9 cellular contexts compared by ENCODE assay signal in the genomic region with DNA sequence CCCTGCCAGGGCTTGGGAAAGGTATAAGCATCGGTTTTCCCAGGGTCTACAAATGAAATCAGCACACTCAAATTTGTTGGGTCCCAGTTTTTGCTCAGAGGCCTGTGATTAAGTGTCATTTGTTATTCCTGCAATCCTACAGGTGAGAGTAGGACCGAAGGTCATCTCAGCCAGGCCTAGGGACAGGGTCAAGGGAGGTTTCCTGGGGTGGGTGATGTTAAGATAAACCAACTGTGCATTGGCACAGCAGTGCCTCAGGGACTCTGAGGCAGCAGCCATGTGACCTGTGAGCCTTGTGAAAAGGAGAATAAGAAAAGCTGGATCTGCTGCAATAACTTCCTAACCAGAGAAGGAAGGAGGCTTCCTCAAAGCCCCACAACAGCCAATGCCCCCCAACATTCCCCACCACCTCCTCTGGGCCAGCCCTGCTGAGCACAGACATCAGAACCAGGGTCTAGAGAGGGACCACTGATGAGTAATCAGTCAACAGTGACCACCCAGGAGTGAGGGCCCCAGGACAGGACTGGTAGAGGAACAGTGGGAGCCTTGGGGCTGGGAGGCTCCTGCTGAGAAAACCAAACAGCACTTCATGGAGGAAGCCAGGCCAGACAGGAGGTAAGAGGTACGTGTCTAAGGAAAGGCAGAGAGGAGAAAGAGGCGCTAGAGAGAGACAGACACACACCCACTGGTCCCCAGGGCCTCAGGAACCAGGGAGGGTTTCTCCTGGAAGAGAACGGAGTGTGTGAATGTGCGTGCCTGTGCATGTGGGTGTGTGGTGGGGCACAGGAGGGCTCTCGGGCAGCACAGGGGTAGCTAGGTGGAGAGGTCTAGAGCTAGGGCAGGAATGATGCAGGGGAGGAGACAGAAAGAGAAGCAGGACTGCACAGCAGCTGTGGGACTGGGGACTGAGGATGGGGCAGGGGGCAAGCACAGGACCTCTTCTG.
DNase-seq lines count a peak whose midpoint lies in the region; ATAC-seq and TF ChIP-seq lines count a peak whose summit lies in the region.
"Had no signal": no experiment of that assay in that cellular context is flagged by ENCODE, and none has a peak within 500 bp of the region (broad histone marks: within the 10 kb centered on the region; RNA-seq: fewer than 3 reads in every experiment).

No MANE protein-coding gene starts in this region.

- peak overlapping the region; percentile 97 for H3K27ac Mint-ChIP-seq in WTC11

- no peak overlapping the region for H3K14ac ChIP-seq in mesenchymal stem cell (ENCODE audit: low read length in 2 of 2)

- H3K23ac ChIP-seq in mesenchymal stem cell (ENCODE audit: low read length in 2 of 2) = no peak overlapping the region

- H3K4me1 ChIP-seq in ACC112 (ENCODE audit: control insufficient read depth, insufficient read depth, low read length, unreplicated experiment) (peaks cover 52% of the 10 kb centered on the region), mesenchymal stem cell (ENCODE audit: control insufficient read depth, insufficient read depth, low read depth, low read length) (peaks cover 34% of the 10 kb centered on the region)

- no peak overlapping the region for H4K91ac ChIP-seq in mesenchymal stem cell (ENCODE audit: low read length)

- no peaks in the 10 kb centered on the region for H3K36me3 ChIP-seq in ACC112 (ENCODE audit: insufficient read depth, low read length)
- H3K36me3 ChIP-seq in mesenchymal stem cell (ENCODE audit: control insufficient read depth in 1 of 2, insufficient read depth in 2 of 2, low read depth in 1 of 2, low read length in 2 of 2) = no peaks in the 10 kb centered on the region
- no peaks in the 10 kb centered on the region for H3K36me3 ChIP-seq in brain microvascular endothelial cell (replicated peaks)
- H3K36me3 ChIP-seq: ascending aorta had no signal

- H3K4me3 ChIP-seq in ACC112 (ENCODE audit: low read depth, low read length) (no peak overlapping the region), mesenchymal stem cell (ENCODE audit: insufficient read depth in 1 of 2, low read depth in 1 of 2, low read length in 2 of 2) (no peak overlapping the region), brain microvascular endothelial cell (ENCODE audit: low read depth, low read length) (no peak overlapping the region)
- H3K4me3 ChIP-seq: ascending aorta had no signal

- CTCF ChIA-PET in WTC11 (lab: Charles Lee) = interaction anchor here (0.6 to 3.7 kb wide), 20 partner anchors 9 to 99 kb away, joined by 3 to 29 read pairs (median 5); a partner anchor contains a TSS

- no peak overlapping the region for H2BK120ac ChIP-seq in mesenchymal stem cell (ENCODE audit: low read depth, low read length)

- no peak for DNase-seq in WTC11 (ENCODE audit: low spot score)
- DNase-seq in mesenchymal stem cell = no peak
- no peak for DNase-seq in kidney glomerular epithelial cell (lab: John Stamatoyannopoulos, UW)
- no peak for DNase-seq in NCI-H82 (lab: John Stamatoyannopoulos, UW)
- no peak for DNase-seq in effector CD8-positive, alpha-beta T cell (lab: John Stamatoyannopoulos, UW)
- no peak for DNase-seq in brain microvascular endothelial cell

- peak; percentile 12 for ATAC-seq in GM19043 (IDR thresholded peaks at IDR 0.05; ENCODE audit: low read depth, unreplicated experiment)
- ATAC-seq in WTC11 = peak; percentile 9

- no peak overlapping the region for H4K8ac ChIP-seq in mesenchymal stem cell (ENCODE audit: low read length)

- H3K79me1 ChIP-seq in mesenchymal stem cell (replicated peaks; ENCODE audit: low read length, poor library complexity, severe bottlenecking) = peaks cover under 1% of the 10 kb centered on the region

- H2BK12ac ChIP-seq in mesenchymal stem cell (ENCODE audit: low read length in 2 of 2) = no peak overlapping the region

- no peak overlapping the region for H2AK5ac ChIP-seq in mesenchymal stem cell (ENCODE audit: low read length, severe bottlenecking)

- peaks cover 4% of the 10 kb centered on the region for H3K79me2 ChIP-seq in ACC112 (ENCODE audit: control insufficient read depth, insufficient read depth, low read length, unreplicated experiment)

- H3K9me3 Mint-ChIP-seq in WTC11 = no peaks in the 10 kb centered on the region

- H2BK5ac ChIP-seq in mesenchymal stem cell (ENCODE audit: low read depth, low read length, poor library complexity, severe bottlenecking) = no peak overlapping the region

- TF ChIP-seq CTCF in WTC11 (IDR thresholded peaks at IDR 0.05) = no peak
- no peak for TF ChIP-seq CTCF in brain microvascular endothelial cell (IDR thresholded peaks at IDR 0.05; ENCODE audit: low read depth, low read length, missing control alignments)

- H3K18ac ChIP-seq in mesenchymal stem cell (ENCODE audit: low read depth in 1 of 2, low read length in 2 of 2) = no peak overlapping the region

- H3K27me3 ChIP-seq in ACC112 (ENCODE audit: insufficient read depth, low read length) (no peaks in the 10 kb centered on the region), mesenchymal stem cell (ENCODE audit: control insufficient read depth in 1 of 2, insufficient read depth in 1 of 2, low read length in 2 of 2) (no peaks in the 10 kb centered on the region), brain microvascular endothelial cell (replicated peaks) (no peaks in the 10 kb centered on the region)
- H3K27me3 ChIP-seq: ascending aorta had no signal

- in situ Hi-C loops in brain microvascular endothelial cell (cut with HindIII; ENCODE audit: low pct_ligation_motif_present, low sequenced_read_pairs) = no loop called here

- no peak overlapping the region for H3K4me3 Mint-ChIP-seq in WTC11

- peak overlapping the region; percentile 20; the same call in 1 of the 2 replicates for H3K27ac ChIP-seq in ACC112 (ENCODE audit: low read depth, low read length)
- H3K27ac ChIP-seq in mesenchymal stem cell (ENCODE audit: low read length, poor library complexity, severe bottlenecking) = no peak overlapping the region
- H3K27ac ChIP-seq in brain microvascular endothelial cell = no peak overlapping the region
- H3K27ac ChIP-seq: ascending aorta had no signal

- peak overlapping the region; percentile 7 for H3K9ac ChIP-seq in mesenchymal stem cell (ENCODE audit: low read length)

- POLR2A ChIA-PET in WTC11 (lab: Charles Lee) = no interaction called here

- no peaks in the 10 kb centered on the region for H3K27me3 Mint-ChIP-seq in WTC11 (ENCODE audit: low read depth)

- H3K4me2 ChIP-seq in mesenchymal stem cell (ENCODE audit: low read length, poor library complexity, severe bottlenecking) = no peak overlapping the region

- no peaks in the 10 kb centered on the region for H3K9me3 ChIP-seq in mesenchymal stem cell (ENCODE audit: control insufficient read depth, low read length)
- H3K9me3 ChIP-seq: ascending aorta had no signal

- H3K36me3 Mint-ChIP-seq in WTC11 = no peaks in the 10 kb centered on the region

- H2AFZ ChIP-seq in ACC112 (ENCODE audit: low read length, unreplicated experiment) (no peak overlapping the region), mesenchymal stem cell (ENCODE audit: low read depth, low read length) (no peak overlapping the region)

- peaks cover 59% of the 10 kb centered on the region for H3K4me1 Mint-ChIP-seq in WTC11

- WGBS in mesenchymal stem cell = 74% methylated on average over 7 of the region's 7 CpGs

- H3K4ac ChIP-seq in mesenchymal stem cell (ENCODE audit: low read depth in 1 of 2, low read length in 2 of 2) = no peak overlapping the region

- no peak overlapping the region for H2BK15ac ChIP-seq in mesenchymal stem cell (ENCODE audit: low read depth, poor library complexity, severe bottlenecking)

TF ChIP-seq in WTC11, 78 proteins besides CTCF, POLR2A, EP300 and RAD21:
- TF ChIP-seq PRRX2 (CRISPR knock-in tag; IDR thresholded peaks at IDR 0.05) (no peak), ZNF396 (CRISPR knock-in tag; IDR thresholded peaks at IDR 0.05; ENCODE audit: borderline replicate concordance) (no peak), ZNF423 (CRISPR knock-in tag; IDR thresholded peaks at IDR 0.05) (peak; percentile 56; the same call in 1 of the 2 replicates), ESRRA (CRISPR knock-in tag; IDR thresholded peaks at IDR 0.05; ENCODE audit: borderline replicate concordance) (no peak), TCF7 (CRISPR knock-in tag; IDR thresholded peaks at IDR 0.05; ENCODE audit: low read depth) (no peak)
- TF ChIP-seq, protein P1, sequence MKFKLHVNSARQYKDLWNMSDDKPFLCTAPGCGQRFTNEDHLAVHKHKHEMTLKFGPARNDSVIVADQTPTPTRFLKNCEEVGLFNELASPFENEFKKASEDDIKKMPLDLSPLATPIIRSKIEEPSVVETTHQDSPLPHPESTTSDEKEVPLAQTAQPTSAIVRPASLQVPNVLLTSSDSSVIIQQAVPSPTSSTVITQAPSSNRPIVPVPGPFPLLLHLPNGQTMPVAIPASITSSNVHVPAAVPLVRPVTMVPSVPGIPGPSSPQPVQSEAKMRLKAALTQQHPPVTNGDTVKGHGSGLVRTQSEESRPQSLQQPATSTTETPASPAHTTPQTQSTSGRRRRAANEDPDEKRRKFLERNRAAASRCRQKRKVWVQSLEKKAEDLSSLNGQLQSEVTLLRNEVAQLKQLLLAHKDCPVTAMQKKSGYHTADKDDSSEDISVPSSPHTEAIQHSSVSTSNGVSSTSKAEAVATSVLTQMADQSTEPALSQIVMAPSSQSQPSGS (CRISPR knock-in tag; IDR thresholded peaks at IDR 0.05; ENCODE audit: borderline replicate concordance, low read depth) = no peak
